9 cellular contexts compared by ENCODE assay signal in genomic region chr2:189798312-189799029, GRCh38. TPM values are rescaled to one million over a fixed set of nuclear protein-coding genes. Genes with fewer than 3 reads are reported as not detected.
DNase-seq lines count a peak whose midpoint lies in the region; ATAC-seq, FAIRE-seq and TF ChIP-seq lines count a peak whose summit lies in the region.
"Had no signal": no experiment of that assay in that cellular context is flagged by ENCODE, and none has a peak within 500 bp of the region (broad histone marks: within the 10 kb centered on the region; RNA-seq: fewer than 3 reads in every experiment).

No MANE protein-coding gene starts in this region.

- H2AFZ ChIP-seq in OCI-LY3 (ENCODE audit: low read depth, low read length) = no peak overlapping the region

- DNase-seq in AG09319 (ENCODE audit: extremely low read depth, low read depth) = no peak
- DNase-seq in osteocyte (ENCODE audit: extremely low spot score, unreplicated experiment) = no peak
- DNase-seq in stimulated activated CD4-positive, alpha-beta T cell treated with anti-CD3 and anti-CD28 coated beads, Interleukin-4, amount 100 ng/mL, for 24 hours = no peak
- DNase-seq in NCI-H187 (lab: John Stamatoyannopoulos, UW) = no peak

- peaks cover 38% of the 10 kb centered on the region for H3K36me3 ChIP-seq in OCI-LY3 (replicated peaks; ENCODE audit: low read depth, low read length)

- no peaks in the 10 kb centered on the region for H3K27me3 Mint-ChIP-seq in osteocyte (ENCODE audit: unreplicated experiment)

- peaks cover 16% of the 10 kb centered on the region for H3K4me1 Mint-ChIP-seq in osteocyte (ENCODE audit: unreplicated experiment)

- H3K27me3 ChIP-seq in OCI-LY3 (ENCODE audit: low read depth, low read length) = no peaks in the 10 kb centered on the region

- H3K27ac Mint-ChIP-seq in osteocyte (ENCODE audit: unreplicated experiment) = peak overlapping the region; percentile 29

- peak; percentile 75 for FAIRE-seq in endometrium (lab: Jason Lieb, UNC)

- no peak overlapping the region for H3K4me3 ChIP-seq in OCI-LY3 (ENCODE audit: low read length)
- H3K4me3 ChIP-seq: lung had no signal

- no peak overlapping the region for H3K27ac ChIP-seq in OCI-LY3 (ENCODE audit: low read length)

- H3K9ac ChIP-seq in OCI-LY3 (ENCODE audit: low read length) = no peak overlapping the region

- peaks cover 19% of the 10 kb centered on the region for H3K36me3 Mint-ChIP-seq in osteocyte (ENCODE audit: unreplicated experiment)

- H3K4me2 ChIP-seq in OCI-LY3 (ENCODE audit: low read length) = no peak overlapping the region

- no peak overlapping the region for H3K4me3 Mint-ChIP-seq in osteocyte (ENCODE audit: unreplicated experiment)

- no peaks in the 10 kb centered on the region for H3K9me3 ChIP-seq in OCI-LY3 (ENCODE audit: insufficient read depth, low read length)

- peaks cover 5% of the 10 kb centered on the region; the same call in 1 of the 2 replicates for H4K20me1 ChIP-seq in OCI-LY3 (ENCODE audit: insufficient read depth, low read length)

- TF ChIP-seq CTCF in AG09319 (IDR thresholded peaks at IDR 0.05; ENCODE audit: low read depth, low read length) = peak; percentile 51
- peak; percentile 68 for TF ChIP-seq CTCF in OCI-LY3 (IDR thresholded peaks at IDR 0.05; ENCODE audit: low read depth, low read length)
- peak; percentile 67 for TF ChIP-seq CTCF in osteocyte (IDR thresholded peaks at IDR 0.05)

- H3K79me2 ChIP-seq in OCI-LY3 (ENCODE audit: low read length) = peaks cover 13% of the 10 kb centered on the region; the same call in 1 of the 2 replicates

- ATAC-seq in GM18502 (IDR thresholded peaks at IDR 0.05; ENCODE audit: poor library complexity, unreplicated experiment) (peak; percentile 83), HG03095 (IDR thresholded peaks at IDR 0.05; ENCODE audit: unreplicated experiment) (peak; percentile 71)

- H3K9me3 Mint-ChIP-seq in osteocyte (ENCODE audit: unreplicated experiment) = no peaks in the 10 kb centered on the region

- H3K4me1 ChIP-seq in OCI-LY3 (ENCODE audit: low read length) = peaks cover 3% of the 10 kb centered on the region

RNA-seq across cellular contexts. Expression of gene PMS1, which starts 14.2 kb away (rescaled TPM):
- total RNA-seq in osteocyte = 31.6 and 36.8 TPM in 2 replicates

RNA-seq across cellular contexts. Expression of gene ORMDL1, which starts 14.3 kb away (rescaled TPM):
- total RNA-seq in osteocyte = 63.7 and 71.9 TPM in 2 replicates

RNA-seq across cellular contexts. Expression of gene OSGEPL1, which starts 35.9 kb away (rescaled TPM):
- total RNA-seq in osteocyte = 10.0 and 10.6 TPM in 2 replicates
